In genomic region chr3:158111861-158112260, GRCh38 we compare ENCODE assay signal across 17 cellular contexts. TPM values are rescaled to one million over a fixed set of nuclear protein-coding genes. Genes with fewer than 3 reads are reported as not detected.
DNase-seq lines count a peak whose midpoint lies in the region; ATAC-seq and TF ChIP-seq lines count a peak whose summit lies in the region.
"Had no signal": no experiment of that assay in that cellular context is flagged by ENCODE, and none has a peak within 500 bp of the region (broad histone marks: within the 10 kb centered on the region; RNA-seq: fewer than 3 reads in every experiment).

No MANE protein-coding gene starts in this region.

- TF ChIP-seq CTCF in SU-DHL-6 (IDR thresholded peaks at IDR 0.05; ENCODE audit: insufficient read depth, low read length, poor library complexity, severe bottlenecking) (no peak), neural progenitor cell (IDR thresholded peaks at IDR 0.05) (no peak)

- no peaks in the 10 kb centered on the region for H3K9me2 ChIP-seq in Karpas-422 (replicated peaks; ENCODE audit: insufficient read depth, low read length)
- H3K9me2 ChIP-seq in SU-DHL-6 (replicated peaks; ENCODE audit: insufficient read depth, low read length), result no peaks in the 10 kb centered on the region

- H3K4me3 Mint-ChIP-seq in activated naive CD4-positive, alpha-beta T cell treated with anti-CD3 and anti-CD28 coated beads, Interleukin-2, amount 50 U/mL, for 24 hours, result peak overlapping the region; percentile 99
- H3K4me3 Mint-ChIP-seq in neural progenitor cell, result peak overlapping the region; percentile 50
- H3K4me3 Mint-ChIP-seq: CD14-positive monocyte had no signal

- H2AFZ ChIP-seq in Karpas-422 (ENCODE audit: low read length), result no peak overlapping the region
- no peak overlapping the region for H2AFZ ChIP-seq in SU-DHL-6 (ENCODE audit: low read depth, low read length, severe bottlenecking)
- no peak overlapping the region for H2AFZ ChIP-seq in neural progenitor cell (replicated peaks)

- H3K36me3 ChIP-seq in Karpas-422 (ENCODE audit: insufficient read depth, low read length) (peaks cover 18% of the 10 kb centered on the region), SU-DHL-6 (ENCODE audit: low read length) (no peaks in the 10 kb centered on the region; the same call in 1 of the 2 replicates), neural progenitor cell (no peaks in the 10 kb centered on the region)
- H3K36me3 ChIP-seq: HAP-1, WERI-Rb-1 had no signal

- H3K4me1 ChIP-seq in Karpas-422 (ENCODE audit: low read length), result peaks cover 32% of the 10 kb centered on the region
- peaks cover 6% of the 10 kb centered on the region for H3K4me1 ChIP-seq in neural progenitor cell

- no peaks in the 10 kb centered on the region; the same call in 1 of the 2 replicates for H3K9me3 ChIP-seq in Karpas-422 (ENCODE audit: low read length)
- no peaks in the 10 kb centered on the region for H3K9me3 ChIP-seq in SU-DHL-6 (ENCODE audit: insufficient read depth, low read length)
- peaks cover 6% of the 10 kb centered on the region for H3K9me3 ChIP-seq in neural progenitor cell (ENCODE audit: low read depth)

- H3K9ac ChIP-seq in Karpas-422 (ENCODE audit: low read length), result no peak overlapping the region
- H3K9ac ChIP-seq in SU-DHL-6 (ENCODE audit: low read length), result no peak overlapping the region
- H3K9ac ChIP-seq in neural progenitor cell, result no peak overlapping the region

- H3K27me3 ChIP-seq in Karpas-422 (ENCODE audit: low read length), result no peaks in the 10 kb centered on the region
- no peaks in the 10 kb centered on the region for H3K27me3 ChIP-seq in SU-DHL-6 (ENCODE audit: low read length)
- peaks cover 29% of the 10 kb centered on the region for H3K27me3 ChIP-seq in neural progenitor cell

- H3K36me3 Mint-ChIP-seq in activated naive CD4-positive, alpha-beta T cell treated with anti-CD3 and anti-CD28 coated beads, Interleukin-2, amount 50 U/mL, for 24 hours, result peaks cover 19% of the 10 kb centered on the region
- peaks cover 12% of the 10 kb centered on the region for H3K36me3 Mint-ChIP-seq in neural progenitor cell

- H3K27ac ChIP-seq in Karpas-422 (ENCODE audit: low read length) (no peak overlapping the region), SU-DHL-6 (ENCODE audit: low read depth, low read length) (no peak overlapping the region), neural progenitor cell (no peak overlapping the region)
- H3K27ac ChIP-seq: WERI-Rb-1 had no signal

- H3K27me3 Mint-ChIP-seq in activated naive CD4-positive, alpha-beta T cell treated with anti-CD3 and anti-CD28 coated beads, Interleukin-2, amount 50 U/mL, for 24 hours, result peaks cover 22% of the 10 kb centered on the region
- H3K27me3 Mint-ChIP-seq in neural progenitor cell (ENCODE audit: insufficient read depth, low read depth), result peaks cover 29% of the 10 kb centered on the region

- ATAC-seq in GM19035 (IDR thresholded peaks at IDR 0.05; ENCODE audit: unreplicated experiment) (no peak), HG03280 (IDR thresholded peaks at IDR 0.05; ENCODE audit: unreplicated experiment) (no peak), GM21515 (IDR thresholded peaks at IDR 0.05; ENCODE audit: unreplicated experiment) (no peak)
- ATAC-seq: left ventricle myocardium superior, Right ventricle myocardium inferior, sciatic nerve had no signal

- peaks cover 92% of the 10 kb centered on the region for H3K79me2 ChIP-seq in Karpas-422 (ENCODE audit: low read length)
- H3K79me2 ChIP-seq in SU-DHL-6 (ENCODE audit: insufficient read depth, low read length), result peaks cover 76% of the 10 kb centered on the region
- peaks cover 63% of the 10 kb centered on the region for H3K79me2 ChIP-seq in neural progenitor cell (ENCODE audit: low read depth)

- no peak for DNase-seq in activated naive CD4-positive, alpha-beta T cell treated with Interleukin-2 at 50 U/mL for 16 hours
- DNase-seq in Karpas-422 (peak; percentile 45), neural progenitor cell (ENCODE audit: low spot score) (no peak)
- DNase-seq: left ventricle myocardium superior, NCI-H1048, NCI-H226, WERI-Rb-1 had no signal

- H3F3A ChIP-seq in SU-DHL-6 (ENCODE audit: insufficient read depth), result peaks cover 21% of the 10 kb centered on the region; the same call in 1 of the 2 replicates
- H3F3A ChIP-seq in neural progenitor cell (ENCODE audit: low read depth), result peaks cover 11% of the 10 kb centered on the region

- H3K4me3 ChIP-seq in Karpas-422 (ENCODE audit: low read length) (peak overlapping the region; percentile 93), SU-DHL-6 (ENCODE audit: insufficient read depth, low read length, poor library complexity, severe bottlenecking) (peak overlapping the region; percentile 99), neural progenitor cell (no peak overlapping the region)
- H3K4me3 ChIP-seq: HAP-1 had no signal

- H3K4me2 ChIP-seq in Karpas-422 (ENCODE audit: low read depth, low read length, poor library complexity, severe bottlenecking) (peak overlapping the region; percentile 95), SU-DHL-6 (ENCODE audit: low read depth, low read length, poor library complexity, severe bottlenecking) (peak overlapping the region; percentile 87), neural progenitor cell (no peak overlapping the region)

- H3K9me3 Mint-ChIP-seq in activated naive CD4-positive, alpha-beta T cell treated with anti-CD3 and anti-CD28 coated beads, Interleukin-2, amount 50 U/mL, for 24 hours, result peaks cover 16% of the 10 kb centered on the region
- H3K9me3 Mint-ChIP-seq in neural progenitor cell, result peaks cover 16% of the 10 kb centered on the region

- no peak overlapping the region for H3K27ac Mint-ChIP-seq in activated naive CD4-positive, alpha-beta T cell treated with anti-CD3 and anti-CD28 coated beads, Interleukin-2, amount 50 U/mL, for 24 hours
- no peak overlapping the region for H3K27ac Mint-ChIP-seq in neural progenitor cell
- H3K27ac Mint-ChIP-seq: CD14-positive monocyte had no signal

- H3K4me1 Mint-ChIP-seq in activated naive CD4-positive, alpha-beta T cell treated with anti-CD3 and anti-CD28 coated beads, Interleukin-2, amount 50 U/mL, for 24 hours, result peaks cover 59% of the 10 kb centered on the region
- H3K4me1 Mint-ChIP-seq in neural progenitor cell, result peaks cover 22% of the 10 kb centered on the region

- H4K20me1 ChIP-seq in Karpas-422 (ENCODE audit: insufficient read depth, low read depth, low read length), result no peaks in the 10 kb centered on the region
- H4K20me1 ChIP-seq in SU-DHL-6 (ENCODE audit: low read depth, low read length), result peaks cover 12% of the 10 kb centered on the region
- H4K20me1 ChIP-seq in neural progenitor cell (ENCODE audit: low read depth), result peaks cover 16% of the 10 kb centered on the region

RNA-seq across cellular contexts. Expression of gene RSRC1, which starts 2.0 kb away (rescaled TPM):
- total RNA-seq in Karpas-422 (2014; rRNA removed; shearing (Covaris generic); ENCODE audit: low replicate concordance), result 95.2 and 101 TPM in 2 replicates
- total RNA-seq in neural progenitor cell (ENCODE audit: low replicate concordance), result 48.6 and 80.5 TPM in 2 replicates

RNA-seq across cellular contexts. Expression of gene SHOX2, which starts 5.6 kb away (rescaled TPM):
- total RNA-seq in Karpas-422 (2014; rRNA removed; shearing (Covaris generic); ENCODE audit: low replicate concordance), result 7.7 and 11.7 TPM in 2 replicates
- total RNA-seq in neural progenitor cell (ENCODE audit: low replicate concordance), result not detected in 2 replicates
- total RNA-seq: dermis microvascular lymphatic vessel endothelial cell had no signal
